In the genomic region with DNA sequence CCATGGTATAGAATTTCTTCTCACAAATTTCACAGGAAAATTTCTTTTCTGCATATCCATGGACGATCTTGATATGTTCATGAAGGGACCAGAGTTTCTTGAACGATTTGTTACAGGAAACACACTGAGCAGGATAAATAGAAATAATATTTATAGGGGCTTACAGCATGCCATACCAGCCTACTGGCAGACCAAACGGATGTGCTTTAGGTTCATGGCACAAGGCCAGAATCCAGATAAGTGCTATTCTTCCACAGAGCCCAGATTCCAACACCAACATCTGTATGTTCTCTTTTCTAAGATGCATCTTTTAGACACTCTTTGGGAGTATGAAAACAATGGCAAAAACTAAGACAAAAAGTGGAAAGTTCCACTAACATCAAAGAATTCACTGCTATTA, we compare ENCODE assay signal across 19 cellular contexts.
"Had no signal": no experiment of that assay in that cellular context is flagged by ENCODE, and none has a peak within 500 bp of the region (broad histone marks: within the 10 kb centered on the region; RNA-seq: fewer than 3 reads in every experiment).

No MANE protein-coding gene starts in this region.

- DNase-seq: KBM-7, NCI-H1048, NCI-H1105, NCI-H1417, NCI-H1436 treated with DMSO at 0.1 percent for 48 hours, NCI-H1694, NCI-H187 treated with DMSO at 0.1 percent for 48 hours, NCI-H2029 treated with DMSO at 0.1 percent for 48 hours, NCI-H2171 treated with DMSO at 0.1 percent for 48 hours, NCI-H345, NCI-H446 treated with DMSO at 0.1 percent for 48 hours, NCI-H510A treated with DMSO at 0.1 percent for 48 hours, NCI-H526, NCI-H82, RPMI8226, SHP77 had no signal

- H3K27ac ChIP-seq: HL-60 had no signal

- FAIRE-seq: HTR-8/SVneo, RCC 7860 had no signal
